ENCODE assay signal across 1 cellular context in the genomic region with DNA sequence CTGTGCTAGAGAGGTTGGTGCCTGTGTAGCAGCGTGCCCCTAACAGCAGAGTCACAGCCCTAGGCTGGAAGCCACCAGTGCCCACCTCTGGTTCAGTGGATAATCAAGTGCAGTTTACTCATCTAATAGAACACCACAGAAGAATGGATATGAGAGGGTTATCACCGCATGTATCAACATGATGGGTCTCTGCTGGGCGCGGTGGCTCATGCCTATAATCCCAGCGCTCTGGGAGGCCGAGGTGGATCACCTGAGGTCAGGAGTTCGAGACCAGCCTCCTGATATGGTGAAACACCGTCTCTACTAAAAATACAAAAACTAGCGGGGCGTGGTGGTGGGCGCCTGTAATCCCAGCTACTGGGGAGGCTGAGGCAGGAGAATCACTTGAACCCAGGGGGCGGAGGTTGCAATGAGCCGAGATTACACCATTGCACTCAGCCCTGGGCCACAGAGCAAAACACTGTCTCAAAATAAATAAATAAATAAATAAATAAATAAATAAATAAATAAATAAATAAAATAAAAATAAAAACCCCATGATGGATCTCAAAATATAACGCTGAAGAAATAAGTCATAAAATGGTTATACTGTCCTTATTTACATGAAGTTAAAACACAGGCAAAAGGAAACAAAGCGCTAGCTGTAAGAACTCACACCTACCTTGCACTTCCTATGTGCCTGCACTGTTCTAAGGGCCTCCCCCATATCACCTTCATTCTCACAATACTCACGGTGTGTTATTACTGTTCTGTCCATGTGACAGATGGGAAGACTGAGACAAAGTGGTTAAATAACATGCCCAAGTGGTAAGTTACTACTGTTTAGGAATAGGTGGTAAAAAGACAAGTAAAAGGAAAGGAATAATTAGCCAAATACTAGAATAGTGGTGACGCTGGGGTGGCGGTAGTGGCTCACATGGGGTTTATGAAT.
TF ChIP-seq lines count a peak whose summit lies in the region.

No MANE protein-coding gene starts in this region.

TF ChIP-seq in liver, 16 proteins besides CTCF, POLR2A, EP300 and RAD21 (continued from another document):
- TF ChIP-seq, protein P1, sequence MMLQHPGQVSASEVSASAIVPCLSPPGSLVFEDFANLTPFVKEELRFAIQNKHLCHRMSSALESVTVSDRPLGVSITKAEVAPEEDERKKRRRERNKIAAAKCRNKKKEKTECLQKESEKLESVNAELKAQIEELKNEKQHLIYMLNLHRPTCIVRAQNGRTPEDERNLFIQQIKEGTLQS (IDR thresholded peaks at IDR 0.05): no peak
- TF ChIP-seq YY1 (IDR thresholded peaks at IDR 0.05) (no peak), HNF4A (conservative IDR thresholded peaks at IDR 0.05) (no peak), HNF4G (IDR thresholded peaks at IDR 0.05) (no peak)
- TF ChIP-seq, protein P2, sequence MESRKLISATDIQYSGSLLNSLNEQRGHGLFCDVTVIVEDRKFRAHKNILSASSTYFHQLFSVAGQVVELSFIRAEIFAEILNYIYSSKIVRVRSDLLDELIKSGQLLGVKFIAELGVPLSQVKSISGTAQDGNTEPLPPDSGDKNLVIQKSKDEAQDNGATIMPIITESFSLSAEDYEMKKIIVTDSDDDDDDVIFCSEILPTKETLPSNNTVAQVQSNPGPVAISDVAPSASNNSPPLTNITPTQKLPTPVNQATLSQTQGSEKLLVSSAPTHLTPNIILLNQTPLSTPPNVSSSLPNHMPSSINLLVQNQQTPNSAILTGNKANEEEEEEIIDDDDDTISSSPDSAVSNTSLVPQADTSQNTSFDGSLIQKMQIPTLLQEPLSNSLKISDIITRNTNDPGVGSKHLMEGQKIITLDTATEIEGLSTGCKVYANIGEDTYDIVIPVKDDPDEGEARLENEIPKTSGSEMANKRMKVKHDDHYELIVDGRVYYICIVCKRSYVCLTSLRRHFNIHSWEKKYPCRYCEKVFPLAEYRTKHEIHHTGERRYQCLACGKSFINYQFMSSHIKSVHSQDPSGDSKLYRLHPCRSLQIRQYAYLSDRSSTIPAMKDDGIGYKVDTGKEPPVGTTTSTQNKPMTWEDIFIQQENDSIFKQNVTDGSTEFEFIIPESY (IDR thresholded peaks at IDR 0.05): no peak
TF ChIP-seq in liver: peak in this region for 0.
